ENCODE assay signal across 28 cellular contexts in the genomic region with DNA sequence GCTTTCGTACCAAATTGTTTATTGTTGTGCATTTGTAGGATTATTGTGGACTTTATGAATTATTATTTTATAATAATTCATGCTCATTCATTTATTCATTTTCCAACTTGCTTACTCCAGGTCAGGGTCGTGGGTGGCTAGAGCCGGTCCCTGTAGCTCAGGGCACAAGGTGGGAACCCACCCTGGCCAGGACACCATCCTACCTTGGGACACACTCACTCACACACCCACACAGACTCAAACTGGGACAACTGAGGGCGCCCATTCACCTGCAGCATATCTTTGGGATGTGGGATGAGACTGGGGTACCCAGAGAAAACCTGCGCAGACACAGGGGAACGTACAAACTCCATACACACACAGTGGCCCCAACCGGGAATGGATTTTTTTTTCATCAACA. TPM values are rescaled to one million over a fixed set of nuclear protein-coding genes. Genes with fewer than 3 reads are reported as not detected.
"Had no signal": no experiment of that assay in that cellular context is flagged by ENCODE, and none has a peak within 500 bp of the region (broad histone marks: within the 10 kb centered on the region; RNA-seq: fewer than 3 reads in every experiment).

No MANE protein-coding gene starts in this region.

- H3K27ac Mint-ChIP-seq: activated CD4-positive, alpha-beta memory T cell treated with anti-CD3 and anti-CD28 coated beads for 36 hours; activated CD4-positive, alpha-beta T cell treated with anti-CD3 and anti-CD28 coated beads for 36 hours; activated CD4-positive, alpha-beta T cell treated with anti-CD3 and anti-CD28 coated beads, Interleukin-2, amount 10 ng/mL, durations not matched to agents 24 days and 14 days; activated naive CD4-positive, alpha-beta T cell treated with anti-CD3 and anti-CD28 coated beads, Interleukin-2, amount 10 ng/mL, durations not matched to agents 7 days and 5 days; activated naive CD4-positive, alpha-beta T cell treated with anti-CD3 and anti-CD28 coated beads, Interleukin-2, amount 50 U/mL, for 72 hours; activated naive CD8-positive, alpha-beta T cell treated with anti-CD3 and anti-CD28 coated beads, Interleukin-2, amount 10 ng/mL, durations not matched to agents 7 days and 5 days; activated T-cell treated with anti-CD3 and anti-CD28 coated beads, Interleukin-2, amount 50 U/mL, for 24 hours; activated T-cell treated with anti-CD3 and anti-CD28 coated beads, Interleukin-2, amount 50 U/mL, for 72 hours; brain; endodermal cell had no signal

- H3K4me1 Mint-ChIP-seq: activated CD4-positive, alpha-beta T cell treated with anti-CD3 and anti-CD28 coated beads for 36 hours; activated CD4-positive, alpha-beta T cell treated with anti-CD3 and anti-CD28 coated beads, Interleukin-2, amount 10 ng/mL, durations not matched to agents 24 days and 14 days; activated naive CD4-positive, alpha-beta T cell treated with anti-CD3 and anti-CD28 coated beads, Interleukin-2, amount 10 ng/mL, durations not matched to agents 7 days and 5 days; activated naive CD8-positive, alpha-beta T cell treated with anti-CD3 and anti-CD28 coated beads, Interleukin-2, amount 10 ng/mL, durations not matched to agents 7 days and 5 days had no signal

- H3K27me3 Mint-ChIP-seq: activated CD4-positive, alpha-beta T cell treated with anti-CD3 and anti-CD28 coated beads, Interleukin-2, amount 10 ng/mL, durations not matched to agents 24 days and 14 days; activated naive CD4-positive, alpha-beta T cell treated with anti-CD3 and anti-CD28 coated beads, Interleukin-2, amount 10 ng/mL, durations not matched to agents 7 days and 5 days had no signal

- H3K36me3 ChIP-seq: ascending aorta, breast epithelium, cardiac muscle cell, colonic mucosa had no signal

- H3K9me3 ChIP-seq: ascending aorta, breast epithelium, colonic mucosa had no signal

- H3K36me3 Mint-ChIP-seq: activated CD4-positive, alpha-beta memory T cell treated with anti-CD3 and anti-CD28 coated beads for 36 hours; activated naive CD4-positive, alpha-beta T cell treated with anti-CD3 and anti-CD28 coated beads, Interleukin-2, amount 10 ng/mL, durations not matched to agents 7 days and 5 days; activated naive CD4-positive, alpha-beta T cell treated with anti-CD3 and anti-CD28 coated beads, Interleukin-2, amount 50 U/mL, for 72 hours; activated naive CD8-positive, alpha-beta T cell treated with anti-CD3 and anti-CD28 coated beads, Interleukin-2, amount 10 ng/mL, durations not matched to agents 7 days and 5 days; brain had no signal

- H3K4me1 ChIP-seq: colonic mucosa had no signal

- DNase-seq: activated CD4-positive, alpha-beta memory T cell treated with anti-CD3 and anti-CD28 coated beads for 36 hours; activated CD4-positive, alpha-beta T cell treated with anti-CD3 and anti-CD28 coated beads for 36 hours; activated CD4-positive, alpha-beta T cell treated with anti-CD3 and anti-CD28 coated beads, Interleukin-2, amount 10 ng/mL, durations not matched to agents 24 days and 14 days; activated CD4-positive, CD25-positive, alpha-beta regulatory T cell; activated CD4-positive, CD25-positive, alpha-beta regulatory T cell treated with anti-CD3 and anti-CD28 coated beads, Interleukin-2, amount 50 U/mL, for 72 hours; activated CD8-positive, alpha-beta memory T cell treated with anti-CD3 and anti-CD28 coated beads, Interleukin-2, amount 50 U/mL, for 48 hours; activated gamma-delta T cell; activated naive CD4-positive, alpha-beta T cell; activated naive CD4-positive, alpha-beta T cell treated with anti-CD3 and anti-CD28 coated beads, Interleukin-2, amount 10 ng/mL, durations not matched to agents 7 days and 5 days; activated naive CD8-positive, alpha-beta T cell treated with anti-CD3 and anti-CD28 coated beads, Interleukin-2, amount 10 ng/mL, durations not matched to agents 7 days and 5 days; activated T-cell treated with anti-CD3 and anti-CD28 coated beads for 4 hours; activated T-cell treated with anti-CD3 and anti-CD28 coated beads, Interleukin-2, amount 50 U/mL, for 24 hours; activated T-cell treated with anti-CD3 and anti-CD28 coated beads, Interleukin-2, amount 50 U/mL, for 72 hours; central memory CD4-positive, alpha-beta T cell; cerebellar nuclear complex; colonic mucosa; dorsolateral prefrontal cortex; effector memory CD4-positive, alpha-beta T cell; endodermal cell; foreskin fibroblast; T-helper 2 cell had no signal

- ATAC-seq: activated CD4-positive, alpha-beta T cell treated with anti-CD3 and anti-CD28 coated beads for 36 hours; activated naive CD4-positive, alpha-beta T cell treated with anti-CD3 and anti-CD28 coated beads, Interleukin-2, amount 50 U/mL, for 72 hours; activated T-cell treated with anti-CD3 and anti-CD28 coated beads, Interleukin-2, amount 50 U/mL, for 72 hours had no signal

- H3K9me3 Mint-ChIP-seq: activated CD4-positive, alpha-beta memory T cell treated with anti-CD3 and anti-CD28 coated beads for 36 hours; activated CD4-positive, alpha-beta T cell treated with anti-CD3 and anti-CD28 coated beads, Interleukin-2, amount 10 ng/mL, durations not matched to agents 24 days and 14 days; activated naive CD4-positive, alpha-beta T cell treated with anti-CD3 and anti-CD28 coated beads, Interleukin-2, amount 10 ng/mL, durations not matched to agents 7 days and 5 days; activated naive CD4-positive, alpha-beta T cell treated with anti-CD3 and anti-CD28 coated beads, Interleukin-2, amount 50 U/mL, for 72 hours; activated naive CD8-positive, alpha-beta T cell treated with anti-CD3 and anti-CD28 coated beads, Interleukin-2, amount 10 ng/mL, durations not matched to agents 7 days and 5 days; activated T-cell treated with anti-CD3 and anti-CD28 coated beads, Interleukin-2, amount 50 U/mL, for 24 hours; activated T-cell treated with anti-CD3 and anti-CD28 coated beads, Interleukin-2, amount 50 U/mL, for 72 hours; dendritic cell treated with granulocyte-macrophage colony-stimulating factor and Interleukin-4, amounts not matched to agents 40 ng/mL and 50 ng/mL, for 4 days had no signal

- H3K4me3 Mint-ChIP-seq: activated CD4-positive, alpha-beta memory T cell treated with anti-CD3 and anti-CD28 coated beads for 36 hours; activated CD4-positive, alpha-beta T cell treated with anti-CD3 and anti-CD28 coated beads for 36 hours; activated CD4-positive, alpha-beta T cell treated with anti-CD3 and anti-CD28 coated beads, Interleukin-2, amount 10 ng/mL, durations not matched to agents 24 days and 14 days; activated naive CD4-positive, alpha-beta T cell treated with anti-CD3 and anti-CD28 coated beads, Interleukin-2, amount 10 ng/mL, durations not matched to agents 7 days and 5 days; activated naive CD8-positive, alpha-beta T cell treated with anti-CD3 and anti-CD28 coated beads, Interleukin-2, amount 10 ng/mL, durations not matched to agents 7 days and 5 days; activated T-cell treated with anti-CD3 and anti-CD28 coated beads, Interleukin-2, amount 50 U/mL, for 24 hours; activated T-cell treated with anti-CD3 and anti-CD28 coated beads, Interleukin-2, amount 50 U/mL, for 72 hours; brain; dendritic cell treated with granulocyte-macrophage colony-stimulating factor and Interleukin-4, amounts not matched to agents 40 ng/mL and 50 ng/mL, for 4 days; endodermal cell had no signal

- H3K27ac ChIP-seq: breast epithelium, cardiac muscle cell, colonic mucosa, dorsolateral prefrontal cortex had no signal

- H3K27me3 ChIP-seq: ascending aorta, breast epithelium, cardiac muscle cell, colonic mucosa, dorsolateral prefrontal cortex had no signal

- H3K4me3 ChIP-seq: ascending aorta, breast epithelium, cardiac muscle cell, colonic mucosa, dorsolateral prefrontal cortex had no signal

RNA-seq across cellular contexts. Expression of gene SSUH2, which starts 40.6 kb away (rescaled TPM):
- total RNA-seq: activated CD4-positive, alpha-beta memory T cell treated with anti-CD3 and anti-CD28 coated beads for 36 hours; activated CD4-positive, alpha-beta T cell treated with anti-CD3 and anti-CD28 coated beads, Interleukin-2, amount 10 ng/mL, durations not matched to agents 24 days and 14 days; activated naive CD8-positive, alpha-beta T cell treated with anti-CD3 and anti-CD28 coated beads, Interleukin-2, amount 10 ng/mL, durations not matched to agents 7 days and 5 days; ascending aorta; epithelial cell of proximal tubule had no signal
- polyA plus RNA-seq: cardiac muscle cell had no signal
